In genomic region chr3:134598813-134599563, GRCh38 we compare ENCODE assay signal across 19 cellular contexts. TPM values are rescaled to one million over a fixed set of nuclear protein-coding genes. Genes with fewer than 3 reads are reported as not detected.
"Had no signal": no experiment of that assay in that cellular context is flagged by ENCODE, and none has a peak within 500 bp of the region (broad histone marks: within the 10 kb centered on the region; RNA-seq: fewer than 3 reads in every experiment).

No MANE protein-coding gene starts in this region.

- H3K4me1 ChIP-seq: uterus had no signal

- H3K9me3 ChIP-seq: adrenal gland, thyroid gland, uterus had no signal

- H3K4me3 ChIP-seq: adrenal gland, thyroid gland, uterus had no signal

- H3K27ac ChIP-seq: adrenal gland, parathyroid adenoma, thyroid gland, uterus, VCaP had no signal

- H3K36me3 ChIP-seq: adrenal gland, thyroid gland, uterus had no signal

- DNase-seq: activated CD4-positive, alpha-beta T cell treated with anti-CD3 and anti-CD28 coated beads for 36 hours; activated CD8-positive, alpha-beta memory T cell treated with anti-CD3 and anti-CD28 coated beads, Interleukin-2, amount 50 U/mL, for 48 hours; activated CD8-positive, alpha-beta T cell treated with anti-CD3 and anti-CD28 coated beads, Interleukin-2, amount 10 ng/mL, durations not matched to agents 7 days and 5 days; activated naive CD4-positive, alpha-beta T cell treated with anti-CD3 and anti-CD28 coated beads, Interleukin-2, amount 10 ng/mL, durations not matched to agents 7 days and 5 days; adrenal gland; erythroblast; glutamatergic neuron; mammary epithelial cell; stimulated activated CD4-positive, alpha-beta T cell treated with anti-CD3 and anti-CD28 coated beads, Interleukin-15, amount 100 ng/mL, for 24 hours; stimulated activated CD4-positive, alpha-beta T cell treated with anti-CD3 and anti-CD28 coated beads, Interleukin-4, amount 100 ng/mL, for 24 hours; stimulated activated naive CD8-positive, alpha-beta T cell treated with anti-CD3 and anti-CD28 coated beads, Interleukin-15, amount 100 ng/mL, for 72 hours; T-cell; T1000; thyroid gland; uterus had no signal

RNA-seq across cellular contexts. Expression of gene KY, which starts 51.8 kb away (rescaled TPM):
- total RNA-seq: activated CD4-positive, alpha-beta T cell treated with anti-CD3 and anti-CD28 coated beads for 36 hours; activated CD8-positive, alpha-beta T cell treated with anti-CD3 and anti-CD28 coated beads, Interleukin-2, amount 10 ng/mL, durations not matched to agents 7 days and 5 days; activated T-helper 1 cell treated with anti-CD3 and anti-CD28 coated beads, Interleukin-12 subunit alpha, Interleukin-12 subunit beta, Interleukin-2, Interleukin-4 antibody, amounts not matched to agents 30 ng/mL and 10 ng/mL and 1 ng/mL, durations not matched to agents 14 hours and 24 hours and 36 hours; left lobe of liver; T-cell had no signal
